20 cellular contexts compared by ENCODE assay signal in genomic region chr7:100684534-100685042, GRCh38. TPM values are rescaled to one million over a fixed set of nuclear protein-coding genes. Genes with fewer than 3 reads are reported as not detected.
"Had no signal": no experiment of that assay in that cellular context is flagged by ENCODE, and none has a peak within 500 bp of the region (broad histone marks: within the 10 kb centered on the region; RNA-seq: fewer than 3 reads in every experiment).

No MANE protein-coding gene starts in this region.

- H3K4me3 Mint-ChIP-seq: activated naive CD4-positive, alpha-beta T cell treated with anti-CD3 and anti-CD28 coated beads, Interleukin-2, amount 10 ng/mL, durations not matched to agents 7 days and 5 days; stimulated activated naive CD8-positive, alpha-beta T cell treated with anti-CD3 and anti-CD28 coated beads, Interleukin-15, Interleukin-2, amounts not matched to agents 100 ng/mL and 50 ng/mL, for 24 hours; type B pancreatic cell had no signal

- H3K27me3 ChIP-seq: ovary, sigmoid colon, spleen, suprapubic skin had no signal

- H3K27ac ChIP-seq: epithelial cell of prostate, ovary, sigmoid colon, spleen, suprapubic skin had no signal

- H3K27me3 Mint-ChIP-seq: activated naive CD4-positive, alpha-beta T cell treated with anti-CD3 and anti-CD28 coated beads, Interleukin-2, amount 10 ng/mL, durations not matched to agents 7 days and 5 days; stimulated activated naive CD8-positive, alpha-beta T cell treated with anti-CD3 and anti-CD28 coated beads, Interleukin-15, Interleukin-2, amounts not matched to agents 100 ng/mL and 50 ng/mL, for 24 hours; type B pancreatic cell had no signal

- ATAC-seq: activated CD4-positive, CD25-positive, alpha-beta regulatory T cell treated with anti-CD3 and anti-CD28 coated beads, Interleukin-2, amount 50 U/mL, for 24 hours; left colon had no signal

- H3K9me3 ChIP-seq: ovary, sigmoid colon, spleen, suprapubic skin had no signal

- DNase-seq: activated CD4-positive, alpha-beta T cell treated with anti-CD3 and anti-CD28 coated beads, Interleukin-2, amount 50 U/mL, for 1 hour; activated naive CD4-positive, alpha-beta T cell treated with anti-CD3 and anti-CD28 coated beads, Interleukin-2, amount 10 ng/mL, durations not matched to agents 7 days and 5 days; foreskin melanocyte; left colon; midbrain; sigmoid colon; spleen; T1000 had no signal

- H3K36me3 ChIP-seq: ovary had no signal

- H3K27ac Mint-ChIP-seq: activated naive CD4-positive, alpha-beta T cell treated with anti-CD3 and anti-CD28 coated beads, Interleukin-2, amount 10 ng/mL, durations not matched to agents 7 days and 5 days; stimulated activated naive CD8-positive, alpha-beta T cell treated with anti-CD3 and anti-CD28 coated beads, Interleukin-15, Interleukin-2, amounts not matched to agents 100 ng/mL and 50 ng/mL, for 24 hours; type B pancreatic cell had no signal

- H3K9me3 Mint-ChIP-seq: activated naive CD4-positive, alpha-beta T cell treated with anti-CD3 and anti-CD28 coated beads, Interleukin-2, amount 10 ng/mL, durations not matched to agents 7 days and 5 days; stimulated activated naive CD8-positive, alpha-beta T cell treated with anti-CD3 and anti-CD28 coated beads, Interleukin-15, Interleukin-2, amounts not matched to agents 100 ng/mL and 50 ng/mL, for 24 hours; type B pancreatic cell had no signal

- H3K4me3 ChIP-seq: ovary, sigmoid colon, spleen, suprapubic skin had no signal

RNA-seq across cellular contexts. Expression of gene ACTL6B, which starts 28.3 kb away (rescaled TPM):
- total RNA-seq: dermis microvascular lymphatic vessel endothelial cell, fibroblast of lung, lung microvascular endothelial cell, myocyte, ovary, pulmonary artery endothelial cell, spleen, suprapubic skin had no signal
- polyA plus RNA-seq: fibroblast of lung, ovary, spleen had no signal

RNA-seq across cellular contexts. Expression of gene EPO, which starts 35.7 kb away (rescaled TPM):
- total RNA-seq: dermis microvascular lymphatic vessel endothelial cell, fibroblast of lung, left colon, lung microvascular endothelial cell, pulmonary artery endothelial cell, sigmoid colon had no signal
- polyA plus RNA-seq: fibroblast of lung, neural cell, sigmoid colon had no signal
